26 cellular contexts compared by ENCODE assay signal in the genomic region with DNA sequence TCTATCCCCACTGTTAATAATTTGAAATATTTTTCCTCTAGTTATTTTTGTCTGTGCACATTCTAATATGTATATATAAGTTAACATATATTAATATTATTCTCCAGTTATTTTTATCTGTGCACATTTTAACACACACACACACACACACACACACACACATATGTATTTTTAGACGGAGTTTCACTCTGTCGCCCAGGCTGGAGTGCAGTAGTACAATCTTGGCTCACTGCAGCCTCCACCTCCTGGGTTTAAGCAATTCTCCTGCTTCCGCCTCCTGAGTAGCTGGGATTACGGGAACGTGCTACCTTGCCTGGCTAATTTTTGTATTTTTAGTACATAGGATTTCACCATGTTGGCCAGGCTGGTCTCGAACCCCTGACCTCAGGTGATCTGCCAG. TPM values are rescaled to one million over a fixed set of nuclear protein-coding genes. Genes with fewer than 3 reads are reported as not detected.
"Had no signal": no experiment of that assay in that cellular context is flagged by ENCODE, and none has a peak within 500 bp of the region (broad histone marks: within the 10 kb centered on the region; RNA-seq: fewer than 3 reads in every experiment).

No MANE protein-coding gene starts in this region.

- H3K36me3 Mint-ChIP-seq: naive B cell had no signal

- H3K27me3 Mint-ChIP-seq: naive B cell had no signal

- H3K4me1 ChIP-seq: gastroesophageal sphincter, left lung, lower lobe of right lung had no signal

- FAIRE-seq: colon, endometrium, frontal cortex had no signal

- H3K4me1 Mint-ChIP-seq: mesothelial cell of epicardium had no signal

- H3K9me3 ChIP-seq: esophagus squamous epithelium, gastroesophageal sphincter, heart left ventricle, left lung, lower lobe of right lung, mucosa of descending colon had no signal

- H3K9me3 Mint-ChIP-seq: immature natural killer cell, mesothelial cell of epicardium, naive B cell had no signal

- ATAC-seq: gastroesophageal sphincter had no signal

- H3K27ac ChIP-seq: coronary artery, dorsolateral prefrontal cortex, gastroesophageal sphincter, left lung, lower lobe of right lung had no signal

- H3K27ac Mint-ChIP-seq: mesothelial cell of epicardium had no signal

- H3K27me3 ChIP-seq: dorsolateral prefrontal cortex, esophagus squamous epithelium, gastroesophageal sphincter, heart left ventricle, left lung had no signal

- H3K4me3 Mint-ChIP-seq: immature natural killer cell, mesothelial cell of epicardium, naive B cell had no signal

- DNase-seq: dermis blood vessel endothelial cell; dorsolateral prefrontal cortex; effector CD4-positive, alpha-beta T cell; effector memory CD4-positive, alpha-beta T cell; erythroblast; esophagus squamous epithelium; foreskin fibroblast; hippocampal formation; immature natural killer cell; islet precursor cell; left cardiac atrium; mesenchymal stem cell; naive B cell had no signal

- H3K4me3 ChIP-seq: coronary artery, dorsolateral prefrontal cortex, esophagus squamous epithelium, gastroesophageal sphincter, heart left ventricle, left lung, lower lobe of right lung, mucosa of descending colon had no signal

RNA-seq across cellular contexts. Expression of gene GRB7, which starts 20.1 kb away (rescaled TPM):
- total RNA-seq: cerebellum, frontal cortex, myocyte had no signal
- polyA plus RNA-seq: immature natural killer cell had no signal

RNA-seq across cellular contexts. Expression of gene PNMT, which starts 49.4 kb away (rescaled TPM):
- total RNA-seq: kidney epithelial cell had no signal
